Comparison of ENCODE assay signal across 7 cellular contexts in the genomic region with DNA sequence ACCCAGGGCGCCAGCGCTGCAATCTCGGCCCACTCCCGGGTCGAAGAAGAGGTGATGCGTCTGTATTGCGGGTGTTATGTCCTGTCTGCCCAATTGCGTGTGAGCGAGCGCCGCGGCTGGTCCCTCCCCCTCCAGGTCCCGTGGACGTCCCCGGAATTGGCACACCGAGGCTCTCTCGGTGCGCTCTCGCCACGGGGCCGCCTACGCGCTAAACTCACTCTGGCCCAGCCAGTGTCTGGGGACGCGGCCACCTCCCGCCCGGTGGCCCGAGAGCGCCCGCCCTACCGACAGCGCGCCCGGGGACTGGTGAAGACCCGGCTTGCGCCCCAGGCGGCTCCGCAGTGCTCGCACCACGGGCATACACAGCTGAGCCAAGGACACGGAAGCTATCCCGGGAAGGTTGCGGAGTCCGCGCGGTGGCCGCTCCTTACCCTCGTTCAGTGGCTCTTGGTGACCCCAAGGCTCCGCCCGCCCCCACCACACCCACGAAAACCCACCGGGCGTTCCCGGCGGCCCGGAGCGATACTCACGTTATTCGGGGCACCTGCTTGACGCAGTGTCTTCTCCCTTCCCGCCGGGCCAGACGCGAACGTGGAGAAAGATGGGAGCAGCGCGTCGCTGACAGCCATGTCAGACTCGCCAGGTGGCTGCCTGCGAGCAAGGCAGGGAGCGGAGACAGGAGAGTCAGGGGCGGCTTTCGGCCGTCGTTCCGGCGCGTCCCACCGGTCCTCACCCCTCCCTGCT. TPM values are rescaled to one million over a fixed set of nuclear protein-coding genes. Genes with fewer than 3 reads are reported as not detected.
DNase-seq lines count a peak whose midpoint lies in the region; TF ChIP-seq lines count a peak whose summit lies in the region.

No MANE protein-coding gene starts in this region.

- H3K4me3 ChIP-seq in breast epithelium (peak overlapping the region; percentile 68 to 93 (median 82)), skeletal muscle tissue (ENCODE audit: low read length in 3 of 3) (peak overlapping the region; percentile 81 to 88 (median 85))

- peak; percentile 71 for TF ChIP-seq POLR2A in breast epithelium (IDR thresholded peaks at IDR 0.05)

- DNase-seq in GM10248 (ENCODE audit: extremely low spot score) (peak; percentile 35), NCI-H2171 (lab: John Stamatoyannopoulos, UW) (peak; percentile 41), breast epithelium (ENCODE audit: low spot score in 2 of 2) (peak; percentile 71 to 79), immature natural killer cell (peak; percentile 42 to 55 (median 46)), G401 (ENCODE audit: low spot score) (no peak), putamen (ENCODE audit: low spot score) (no peak)

- POLR2A ChIA-PET in GM10248 (lab: Yijun Ruan, JAX), result no interaction called here

- H3K4me3 Mint-ChIP-seq in immature natural killer cell, result peak overlapping the region; percentile 68 to 75 (median 73)

- H3K36me3 ChIP-seq in breast epithelium (no peaks in the 10 kb centered on the region), skeletal muscle tissue (ENCODE audit: control insufficient read depth in 3 of 3, insufficient read depth in 3 of 3, low read length in 3 of 3) (peaks cover 0 to 9% (median 0%) of the 10 kb centered on the region in 3 donors)

- H3K27ac ChIP-seq in breast epithelium, result peak overlapping the region; percentile 81 to 91
- peak overlapping the region; percentile 88 for H3K27ac ChIP-seq in skeletal muscle tissue (ENCODE audit: low read depth, low read length)

- TF ChIP-seq CTCF in GM10248 (IDR thresholded peaks at IDR 0.05; ENCODE audit: control extremely low read depth, extremely low read depth, low read depth, missing control alignments) (no peak), breast epithelium (IDR thresholded peaks at IDR 0.05) (peak in 1 of 3 donors; percentile 12)

- H3K27me3 ChIP-seq in breast epithelium (no peaks in the 10 kb centered on the region), skeletal muscle tissue (ENCODE audit: control insufficient read depth in 3 of 3, insufficient read depth in 3 of 3, low read length in 3 of 3) (no peaks in the 10 kb centered on the region)

- H3K27ac Mint-ChIP-seq in immature natural killer cell, result peak overlapping the region in 1 of 6 donors; percentile 40

- peaks cover 20 to 23% of the 10 kb centered on the region in 2 donors for H3K4me1 Mint-ChIP-seq in immature natural killer cell

- H3K9me3 ChIP-seq in breast epithelium (no peaks in the 10 kb centered on the region), skeletal muscle tissue (ENCODE audit: control insufficient read depth in 3 of 3, low read length in 3 of 3) (no peaks in the 10 kb centered on the region)

- H3K9ac ChIP-seq in skeletal muscle tissue (ENCODE audit: low read depth in 1 of 3, low read length in 3 of 3), result peak overlapping the region; percentile 82 to 90 (median 83)

- CTCF ChIA-PET in GM10248 (lab: Yijun Ruan, JAX), result interaction anchor here (1.7 kb wide), 1 partner anchor 67 kb away, joined by 5 read pairs; no protein-coding TSS in a partner anchor

- in situ Hi-C loops in G401 (cut with HindIII; ENCODE audit: low sequenced_read_pairs), result no loop called here

- peaks cover 9 to 42% (median 18%) of the 10 kb centered on the region in 3 donors for H3K27me3 Mint-ChIP-seq in immature natural killer cell (ENCODE audit: low read depth in 3 of 3)

- no peaks in the 10 kb centered on the region for H3K36me3 Mint-ChIP-seq in immature natural killer cell

- no peaks in the 10 kb centered on the region for H3K4me1 ChIP-seq in breast epithelium
- H3K4me1 ChIP-seq in skeletal muscle tissue (ENCODE audit: control insufficient read depth in 3 of 3, insufficient read depth in 3 of 3, low read length in 3 of 3), result peaks cover 20 to 33% (median 21%) of the 10 kb centered on the region in 3 donors

- intact Hi-C loops in breast epithelium (cut with DNase I; ENCODE audit: low total_unique reads), result no loop called here

- H3K9me3 Mint-ChIP-seq in immature natural killer cell, result peaks cover 0 to 2% (median 0%) of the 10 kb centered on the region in 6 donors

RNA-seq across cellular contexts. Expression of a gene that starts 1.0 kb away (rescaled TPM):
- total RNA-seq in breast epithelium, result 100 to 1,000 TPM in 1 of 3 donors, 10 to 100 TPM in 2; 52.7 to 165 (median 53.4) TPM
- polyA plus RNA-seq in immature natural killer cell, result 1 to 10 TPM in 1 of 3 donors, under 1 TPM in 2; 0.41 to 2.1 (median 0.67) TPM
- 12.0 TPM for total RNA-seq in skeletal muscle tissue
- 0.68 TPM in 1 of 2 replicates, not detected in the other for total RNA-seq in G401 (2014; rRNA removed; shearing (Covaris generic))

Comparison
In these comparisons a context has a peak if more than half of its experiments do, and no peak if none do; other contexts are left out.
1. DNase-seq: peak in GM10248 (single experiment), NCI-H2171 (single experiment), breast epithelium (2 of 2) and immature natural killer cell (3 of 3); none in G401 (single experiment) and putamen (single experiment).